16 cellular contexts compared by ENCODE assay signal in genomic region chr7:41312235-41312634, GRCh38.
A peak's percentile ranks its signal among the peaks of the same experiment; 100 is the strongest.
DNase-seq lines count a peak whose midpoint lies in the region; ATAC-seq, FAIRE-seq and TF ChIP-seq lines count a peak whose summit lies in the region.
"Had no signal": no experiment of that assay in that cellular context is flagged by ENCODE, and none has a peak within 500 bp of the region (broad histone marks: within the 10 kb centered on the region; RNA-seq: fewer than 3 reads in every experiment).

No MANE protein-coding gene starts in this region.

- H3K27me3 ChIP-seq in GM23338 (ENCODE audit: insufficient read depth) (no peaks in the 10 kb centered on the region), WERI-Rb-1 (ENCODE audit: insufficient read depth, low read depth, severe bottlenecking) (peaks cover 33% of the 10 kb centered on the region)
- H3K27me3 ChIP-seq: BLaER1 had no signal

- FAIRE-seq in urothelium cell line (lab: Jason Lieb, UNC) = peak; percentile 53

- 0 out of 2 replicates have a peak overlapping the region, but pooled peaks have one; percentile 5 for H2AFZ ChIP-seq in GM23338

- peak; percentile 39; the same call in 2 of the 3 replicates for ATAC-seq in GM23338

- DNase-seq in GM23338 (ENCODE audit: low spot score) (no peak), NCI-H526 (lab: John Stamatoyannopoulos, UW) (peak; percentile 50 to 67), urothelium cell line (ENCODE audit: low spot score) (no peak), WERI-Rb-1 (no peak), islet precursor cell (no peak)
- no peak for DNase-seq in activated CD8-positive, alpha-beta memory T cell treated with anti-CD3 and anti-CD28 coated beads for 24 hours
- DNase-seq: 8988T; CD4-positive, alpha-beta memory T cell; DMS153; DMS79; GF-D8 had no signal

- H3K36me3 Mint-ChIP-seq in GM23338 (ENCODE audit: low read depth) = no peaks in the 10 kb centered on the region
- H3K36me3 Mint-ChIP-seq: CD14-positive monocyte; CD4-positive, alpha-beta memory T cell had no signal

- TF ChIP-seq CTCF in GM23338 (conservative IDR thresholded peaks at IDR 0.05; ENCODE audit: low read depth in 2 of 2) = no peak
- no peak for TF ChIP-seq CTCF in VCaP (conservative IDR thresholded peaks at IDR 0.05)
- no peak for TF ChIP-seq CTCF in WERI-Rb-1 (IDR thresholded peaks at IDR 0.05; ENCODE audit: low read depth, low read length)

- H3K4me3 ChIP-seq in GM23338 (no peak overlapping the region), WERI-Rb-1 (ENCODE audit: low read depth, low read length) (no peak overlapping the region)
- H3K4me3 ChIP-seq: BLaER1, HAP-1 had no signal

- H3K9me3 Mint-ChIP-seq in GM23338 = no peaks in the 10 kb centered on the region

- H3K9me3 ChIP-seq in WERI-Rb-1 (ENCODE audit: severe bottlenecking) = no peaks in the 10 kb centered on the region
- H3K9me3 ChIP-seq: BLaER1, HAP-1 had no signal

- H3K27ac Mint-ChIP-seq in GM23338 = no peak overlapping the region
- H3K27ac Mint-ChIP-seq: CD14-positive monocyte had no signal

- H3K27ac ChIP-seq in GM23338 (ENCODE audit: low read depth) = no peak overlapping the region
- peak overlapping the region; percentile 77 for H3K27ac ChIP-seq in VCaP
- no peak overlapping the region for H3K27ac ChIP-seq in WERI-Rb-1
- H3K27ac ChIP-seq: BLaER1, HL-60 had no signal

- no peak overlapping the region for H3K4me3 Mint-ChIP-seq in GM23338
- H3K4me3 Mint-ChIP-seq: CD14-positive monocyte; CD4-positive, alpha-beta memory T cell had no signal

- H3K4me1 ChIP-seq in GM23338 (ENCODE audit: insufficient read depth) = no peaks in the 10 kb centered on the region
- H3K4me1 ChIP-seq: BLaER1, HAP-1 had no signal

- no peaks in the 10 kb centered on the region for H4K20me1 ChIP-seq in GM23338 (replicated peaks; ENCODE audit: insufficient read depth)
- H4K20me1 ChIP-seq: BLaER1 had no signal

- no peak overlapping the region for H3K4me2 ChIP-seq in GM23338
- H3K4me2 ChIP-seq: BLaER1 had no signal

- H3K79me2 ChIP-seq in GM23338 (replicated peaks; ENCODE audit: insufficient read depth) = no peaks in the 10 kb centered on the region

- H3K36me3 ChIP-seq in GM23338 (ENCODE audit: insufficient read depth) = no peaks in the 10 kb centered on the region
- H3K36me3 ChIP-seq in WERI-Rb-1 = no peaks in the 10 kb centered on the region
- H3K36me3 ChIP-seq: BLaER1, HAP-1 had no signal

- peaks cover 9% of the 10 kb centered on the region for H3K4me1 Mint-ChIP-seq in GM23338
- H3K4me1 Mint-ChIP-seq: CD14-positive monocyte; CD4-positive, alpha-beta memory T cell had no signal

- no peaks in the 10 kb centered on the region for H3F3A ChIP-seq in GM23338 (replicated peaks; ENCODE audit: low read depth)

- H3K9me2 ChIP-seq in GM23338 (ENCODE audit: insufficient read depth) = no peaks in the 10 kb centered on the region

- H3K27me3 Mint-ChIP-seq in GM23338 (ENCODE audit: insufficient read depth, low read depth, poor library complexity) = no peaks in the 10 kb centered on the region
- H3K27me3 Mint-ChIP-seq: CD4-positive, alpha-beta memory T cell had no signal

TF ChIP-seq in GM23338, 12 proteins besides CTCF, POLR2A, EP300 and RAD21:
- no peak for TF ChIP-seq JUNB (IDR thresholded peaks at IDR 0.05; ENCODE audit: unreplicated experiment)
- TF ChIP-seq, protein P1, sequence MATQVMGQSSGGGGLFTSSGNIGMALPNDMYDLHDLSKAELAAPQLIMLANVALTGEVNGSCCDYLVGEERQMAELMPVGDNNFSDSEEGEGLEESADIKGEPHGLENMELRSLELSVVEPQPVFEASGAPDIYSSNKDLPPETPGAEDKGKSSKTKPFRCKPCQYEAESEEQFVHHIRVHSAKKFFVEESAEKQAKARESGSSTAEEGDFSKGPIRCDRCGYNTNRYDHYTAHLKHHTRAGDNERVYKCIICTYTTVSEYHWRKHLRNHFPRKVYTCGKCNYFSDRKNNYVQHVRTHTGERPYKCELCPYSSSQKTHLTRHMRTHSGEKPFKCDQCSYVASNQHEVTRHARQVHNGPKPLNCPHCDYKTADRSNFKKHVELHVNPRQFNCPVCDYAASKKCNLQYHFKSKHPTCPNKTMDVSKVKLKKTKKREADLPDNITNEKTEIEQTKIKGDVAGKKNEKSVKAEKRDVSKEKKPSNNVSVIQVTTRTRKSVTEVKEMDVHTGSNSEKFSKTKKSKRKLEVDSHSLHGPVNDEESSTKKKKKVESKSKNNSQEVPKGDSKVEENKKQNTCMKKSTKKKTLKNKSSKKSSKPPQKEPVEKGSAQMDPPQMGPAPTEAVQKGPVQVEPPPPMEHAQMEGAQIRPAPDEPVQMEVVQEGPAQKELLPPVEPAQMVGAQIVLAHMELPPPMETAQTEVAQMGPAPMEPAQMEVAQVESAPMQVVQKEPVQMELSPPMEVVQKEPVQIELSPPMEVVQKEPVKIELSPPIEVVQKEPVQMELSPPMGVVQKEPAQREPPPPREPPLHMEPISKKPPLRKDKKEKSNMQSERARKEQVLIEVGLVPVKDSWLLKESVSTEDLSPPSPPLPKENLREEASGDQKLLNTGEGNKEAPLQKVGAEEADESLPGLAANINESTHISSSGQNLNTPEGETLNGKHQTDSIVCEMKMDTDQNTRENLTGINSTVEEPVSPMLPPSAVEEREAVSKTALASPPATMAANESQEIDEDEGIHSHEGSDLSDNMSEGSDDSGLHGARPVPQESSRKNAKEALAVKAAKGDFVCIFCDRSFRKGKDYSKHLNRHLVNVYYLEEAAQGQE (IDR thresholded peaks at IDR 0.05; ENCODE audit: unreplicated experiment) = no peak
- TF ChIP-seq ZNF114 (CRISPR knock-in tag; IDR thresholded peaks at IDR 0.05) = no peak
- TF ChIP-seq EZH2phosphoT487 (IDR thresholded peaks at IDR 0.05; ENCODE audit: unreplicated experiment) = no peak
- no peak for TF ChIP-seq EZH2 (IDR thresholded peaks at IDR 0.05; ENCODE audit: low read depth, unreplicated experiment)
- TF ChIP-seq NANOG (IDR thresholded peaks at IDR 0.05; ENCODE audit: borderline replicate concordance) = no peak

Comparison
In these comparisons a context has a peak if more than half of its experiments do, and no peak if none do; other contexts are left out.
1. DNase-seq: peak in NCI-H526 (2 of 2); none in GM23338 (single experiment), urothelium cell line (single experiment), activated CD8-positive, alpha-beta memory T cell treated with anti-CD3 and anti-CD28 coated beads for 24 hours (single experiment), WERI-Rb-1 (single experiment) and islet precursor cell (single experiment).